28 cellular contexts compared by ENCODE assay signal in the genomic region with DNA sequence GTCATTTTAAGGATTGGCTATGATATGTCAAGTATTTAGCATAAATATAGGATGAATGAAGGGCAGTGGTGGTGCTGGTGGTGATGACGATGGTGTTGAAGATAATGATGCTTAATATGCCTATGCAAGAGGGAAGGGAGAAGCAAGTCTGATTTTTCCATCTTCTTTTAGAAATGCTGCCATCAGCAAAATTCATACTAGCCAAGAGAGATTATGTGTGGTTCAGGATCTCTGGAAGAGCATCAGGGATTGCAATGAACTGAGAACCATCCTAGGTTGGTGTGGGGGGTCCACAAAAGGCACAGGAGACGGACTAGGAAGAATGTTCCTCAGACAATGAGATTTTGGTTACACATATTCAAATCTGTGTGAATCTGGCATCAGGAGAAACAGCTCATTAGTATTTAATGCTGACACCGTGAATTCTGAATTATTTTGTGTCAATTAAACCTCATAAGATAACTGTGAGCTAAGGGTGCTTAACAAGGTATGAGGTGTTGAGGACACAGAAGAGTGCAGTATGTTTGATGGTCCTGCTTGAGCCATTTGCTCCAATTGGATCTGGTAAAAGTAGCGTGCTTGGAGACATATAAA.
"Had no signal": no experiment of that assay in that cellular context is flagged by ENCODE, and none has a peak within 500 bp of the region (broad histone marks: within the 10 kb centered on the region; RNA-seq: fewer than 3 reads in every experiment).

No MANE protein-coding gene starts in this region.

- H3K4me1 ChIP-seq: pancreas, psoas muscle, spleen, suprapubic skin, testis, tibial artery, transverse colon, upper lobe of right lung, uterus had no signal

- H3K4me2 ChIP-seq: smooth muscle cell had no signal

- H3K27me3 ChIP-seq: neutrophil, pancreas, spleen, suprapubic skin, testis, tibial artery, transverse colon, upper lobe of right lung, uterus had no signal

- FAIRE-seq: pancreas had no signal

- H3K4me3 ChIP-seq: pancreas, psoas muscle, skin epidermis, smooth muscle cell, spleen, suprapubic skin, testis, tibial artery, transverse colon, upper lobe of right lung, uterus had no signal

- H3K27ac ChIP-seq: neutrophil, pancreas, psoas muscle, skin epidermis, spleen, suprapubic skin, testis, tibial artery, transverse colon, upper lobe of right lung, uterus had no signal

- H3K36me3 ChIP-seq: neutrophil, pancreas, spleen, suprapubic skin, tibial artery, transverse colon, upper lobe of right lung, uterus had no signal

- DNase-seq: naive thymus-derived CD8-positive, alpha-beta T cell; nephron progenitor cell; nucleus accumbens; pancreas; psoas muscle; right cardiac atrium; spleen; stimulated activated CD4-positive, alpha-beta T cell treated with anti-CD3 and anti-CD28 coated beads, Interleukin-12 subunit alpha, Interleukin-12 subunit beta, amount 100 ng/mL, for 4 hours; stimulated activated CD4-positive, alpha-beta T cell treated with anti-CD3 and anti-CD28 coated beads, Interleukin-1b, Interleukin-23, amount 100 ng/mL, for 48 hours; stimulated activated CD4-positive, alpha-beta T cell treated with anti-CD3 and anti-CD28 coated beads, Interleukin-4, amount 100 ng/mL, for 1 hour; stimulated activated CD4-positive, alpha-beta T cell treated with anti-CD3 and anti-CD28 coated beads, Interleukin-4, amount 100 ng/mL, for 4 hours; stimulated activated CD8-positive, alpha-beta memory T cell treated with anti-CD3 and anti-CD28 coated beads, Interleukin-4, amount 100 ng/mL, for 48 hours; stimulated activated naive CD4-positive, alpha-beta T cell; stimulated activated naive CD8-positive, alpha-beta T cell treated with anti-CD3 and anti-CD28 coated beads, Interleukin-15, amount 100 ng/mL, for 72 hours; stimulated activated naive CD8-positive, alpha-beta T cell treated with anti-CD3 and anti-CD28 coated beads, Interleukin-15, Interleukin-2, amounts not matched to agents 100 U/mL and 50 U/mL, for 24 hours; substantia nigra; testis; tibial artery; transverse colon; upper lobe of right lung; uterus had no signal

- ATAC-seq: naive thymus-derived CD8-positive, alpha-beta T cell; natural killer cell treated with Interleukin-12 subunit alpha and Interleukin-12 subunit beta and Interleukin-15 and Interleukin-18, amount 100 ng/mL, for 72 hours; pancreas; psoas muscle; right cardiac atrium; sciatic nerve; stimulated activated memory B cell treated with anti-CD40 and anti-IgM and Interleukin-4, amounts not matched to agents 10 μg/mL and 1 μg/mL and 100 μg/mL, for 72 hours; stimulated activated naive CD8-positive, alpha-beta T cell treated with anti-CD3 and anti-CD28 coated beads, Interleukin-15, amount 100 ng/mL, for 72 hours; stimulated activated naive CD8-positive, alpha-beta T cell treated with anti-CD3 and anti-CD28 coated beads, Interleukin-15, Interleukin-2, amounts not matched to agents 100 U/mL and 50 U/mL, for 24 hours; upper lobe of right lung had no signal

- H3K9me3 ChIP-seq: neutrophil, pancreas, psoas muscle, spleen, suprapubic skin, testis, tibial artery, transverse colon, upper lobe of right lung, uterus had no signal
